In genomic region chr10:16653223-16653622, GRCh38 we compare ENCODE assay signal across 22 cellular contexts.
DNase-seq lines count a peak whose midpoint lies in the region; ATAC-seq and TF ChIP-seq lines count a peak whose summit lies in the region.
"Had no signal": no experiment of that assay in that cellular context is flagged by ENCODE, and none has a peak within 500 bp of the region (broad histone marks: within the 10 kb centered on the region; RNA-seq: fewer than 3 reads in every experiment).

No MANE protein-coding gene starts in this region.

- H3K27me3 Mint-ChIP-seq in T-helper 2 cell treated with Interferon-gamma antibody and Interleukin-4, amounts not matched to agents 5 μg/mL and 100 μg/mL, for 36 hours (ENCODE audit: low read depth): no peaks in the 10 kb centered on the region
- H3K27me3 Mint-ChIP-seq: CD8-positive, alpha-beta memory T cell; central memory CD8-positive, alpha-beta T cell had no signal

- intact Hi-C loops in posterior vena cava (cut with DNase I): no loop called here

- no peaks in the 10 kb centered on the region for H3K9me3 Mint-ChIP-seq in T-helper 2 cell treated with Interferon-gamma antibody and Interleukin-4, amounts not matched to agents 5 μg/mL and 100 μg/mL, for 36 hours
- H3K9me3 Mint-ChIP-seq: CD8-positive, alpha-beta memory T cell; central memory CD8-positive, alpha-beta T cell had no signal

- no peak overlapping the region for H3K27ac Mint-ChIP-seq in T-helper 2 cell treated with Interferon-gamma antibody and Interleukin-4, amounts not matched to agents 5 μg/mL and 100 μg/mL, for 36 hours
- H3K27ac Mint-ChIP-seq: CD8-positive, alpha-beta memory T cell had no signal

- no peak overlapping the region for H3K4me3 Mint-ChIP-seq in T-helper 2 cell treated with Interferon-gamma antibody and Interleukin-4, amounts not matched to agents 5 μg/mL and 100 μg/mL, for 36 hours
- H3K4me3 Mint-ChIP-seq: CD8-positive, alpha-beta memory T cell; central memory CD8-positive, alpha-beta T cell had no signal

- peaks cover 1% of the 10 kb centered on the region for H3K4me1 Mint-ChIP-seq in T-helper 2 cell treated with Interferon-gamma antibody and Interleukin-4, amounts not matched to agents 5 μg/mL and 100 μg/mL, for 36 hours (ENCODE audit: low read depth)

- TF ChIP-seq CTCF in GM12865 (IDR thresholded peaks at IDR 0.05; ENCODE audit: insufficient read depth, low read depth, low read length, missing control alignments): no peak

- DNase-seq in GM12865 (ENCODE audit: low read depth): peak; percentile 44
- peak; percentile 7 for DNase-seq in T-helper 2 cell treated with Interferon-gamma antibody and Interleukin-4, amounts not matched to agents 5 μg/mL and 100 μg/mL, for 36 hours (ENCODE audit: low spot score)
- no peak for DNase-seq in cerebellar nuclear complex (lab: John Stamatoyannopoulos, UW)
- DNase-seq in posterior vena cava (ENCODE audit: low spot score): no peak
- DNase-seq in iPS-NIHi7 (ENCODE audit: extremely low spot score): no peak
- DNase-seq: activated gamma-delta T cell treated with Interleukin-2 at 50 U/mL for 16 hours; CD8-positive, alpha-beta memory T cell; DMS79 treated with DMSO at 0.1 percent for 48 hours; gastrocnemius medialis; H7; MM.1S; NCI-H1436 treated with DMSO at 0.1 percent for 48 hours; NCI-H69; occipital lobe; retina; stimulated activated CD4-positive, alpha-beta T cell treated with anti-CD3 and anti-CD28 coated beads, Interleukin-4, amount 100 ng/mL, for 4 hours; SW 1271; upper lobe of left lung had no signal

- peak; percentile 77 for ATAC-seq in GM18858 (IDR thresholded peaks at IDR 0.05; ENCODE audit: unreplicated experiment)
- peak; percentile 61 for ATAC-seq in HG02623 (IDR thresholded peaks at IDR 0.05; ENCODE audit: unreplicated experiment)
- ATAC-seq: gastrocnemius medialis, K562 had no signal

- H3K4me3 ChIP-seq in GM12865 (ENCODE audit: low read depth, low read length): no peak overlapping the region
- H3K4me3 ChIP-seq: gastrocnemius medialis, K562, upper lobe of left lung had no signal

- H3K36me3 Mint-ChIP-seq in T-helper 2 cell treated with Interferon-gamma antibody and Interleukin-4, amounts not matched to agents 5 μg/mL and 100 μg/mL, for 36 hours (ENCODE audit: low read depth): no peaks in the 10 kb centered on the region

Comparison
In these comparisons a context has a peak if more than half of its experiments do, and no peak if none do; other contexts are left out.
1. DNase-seq: peak in GM12865 (single experiment) and T-helper 2 cell treated with Interferon-gamma antibody and Interleukin-4, amounts not matched to agents 5 μg/mL and 100 μg/mL, for 36 hours (single experiment); none in cerebellar nuclear complex (0 of 2), posterior vena cava (single experiment) and iPS-NIHi7 (single experiment).